In genomic region chr20:362271-363254, GRCh38 we compare ENCODE assay signal across 1 cellular context.
TF ChIP-seq lines count a peak whose summit lies in the region.

No MANE protein-coding gene starts in this region.

TF ChIP-seq in liver, 16 proteins besides CTCF, POLR2A, EP300 and RAD21 (continued from another document):
- TF ChIP-seq, protein P1, sequence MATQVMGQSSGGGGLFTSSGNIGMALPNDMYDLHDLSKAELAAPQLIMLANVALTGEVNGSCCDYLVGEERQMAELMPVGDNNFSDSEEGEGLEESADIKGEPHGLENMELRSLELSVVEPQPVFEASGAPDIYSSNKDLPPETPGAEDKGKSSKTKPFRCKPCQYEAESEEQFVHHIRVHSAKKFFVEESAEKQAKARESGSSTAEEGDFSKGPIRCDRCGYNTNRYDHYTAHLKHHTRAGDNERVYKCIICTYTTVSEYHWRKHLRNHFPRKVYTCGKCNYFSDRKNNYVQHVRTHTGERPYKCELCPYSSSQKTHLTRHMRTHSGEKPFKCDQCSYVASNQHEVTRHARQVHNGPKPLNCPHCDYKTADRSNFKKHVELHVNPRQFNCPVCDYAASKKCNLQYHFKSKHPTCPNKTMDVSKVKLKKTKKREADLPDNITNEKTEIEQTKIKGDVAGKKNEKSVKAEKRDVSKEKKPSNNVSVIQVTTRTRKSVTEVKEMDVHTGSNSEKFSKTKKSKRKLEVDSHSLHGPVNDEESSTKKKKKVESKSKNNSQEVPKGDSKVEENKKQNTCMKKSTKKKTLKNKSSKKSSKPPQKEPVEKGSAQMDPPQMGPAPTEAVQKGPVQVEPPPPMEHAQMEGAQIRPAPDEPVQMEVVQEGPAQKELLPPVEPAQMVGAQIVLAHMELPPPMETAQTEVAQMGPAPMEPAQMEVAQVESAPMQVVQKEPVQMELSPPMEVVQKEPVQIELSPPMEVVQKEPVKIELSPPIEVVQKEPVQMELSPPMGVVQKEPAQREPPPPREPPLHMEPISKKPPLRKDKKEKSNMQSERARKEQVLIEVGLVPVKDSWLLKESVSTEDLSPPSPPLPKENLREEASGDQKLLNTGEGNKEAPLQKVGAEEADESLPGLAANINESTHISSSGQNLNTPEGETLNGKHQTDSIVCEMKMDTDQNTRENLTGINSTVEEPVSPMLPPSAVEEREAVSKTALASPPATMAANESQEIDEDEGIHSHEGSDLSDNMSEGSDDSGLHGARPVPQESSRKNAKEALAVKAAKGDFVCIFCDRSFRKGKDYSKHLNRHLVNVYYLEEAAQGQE (IDR thresholded peaks at IDR 0.05): peak; percentile 49
